In the genomic region with DNA sequence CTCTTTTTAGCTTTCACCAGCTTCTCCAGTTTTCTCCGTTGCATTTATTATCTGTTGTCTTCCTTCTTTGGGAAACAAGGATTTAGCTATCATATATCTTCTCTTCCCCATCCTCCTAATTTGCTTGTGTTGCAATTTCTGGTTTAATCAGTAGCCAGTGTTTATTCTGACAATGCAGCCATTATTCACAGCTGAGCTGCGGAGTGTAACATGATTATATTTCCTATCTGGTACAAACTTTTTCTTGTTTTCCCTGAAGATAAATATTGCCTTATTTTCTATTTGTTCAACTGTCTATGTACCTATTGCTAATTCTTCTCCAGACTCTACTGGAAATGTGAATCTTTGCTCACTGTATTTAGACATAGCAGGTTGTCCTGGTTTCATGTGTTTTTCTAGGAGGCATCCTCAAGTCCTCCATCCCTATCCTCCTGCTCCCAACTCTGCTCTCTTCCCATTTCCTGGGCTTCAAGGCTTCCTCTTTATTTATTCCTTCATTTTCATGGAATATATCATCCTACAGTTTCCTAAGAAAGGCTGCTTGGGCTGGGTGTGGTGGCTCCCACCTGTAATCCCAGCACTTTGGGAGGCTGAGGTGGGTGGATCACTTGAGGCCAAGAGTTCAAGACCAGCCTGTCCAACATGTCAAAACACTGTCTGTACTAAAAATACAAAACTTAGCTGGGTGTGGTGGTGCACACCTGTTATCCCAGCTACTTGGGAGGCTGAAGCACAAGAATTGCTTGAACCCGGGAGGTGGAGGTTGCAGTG, we compare ENCODE assay signal across 1 cellular context.
TF ChIP-seq lines count a peak whose summit lies in the region.

No MANE protein-coding gene starts in this region.

TF ChIP-seq in HepG2, 621 proteins besides CTCF, POLR2A, EP300 and RAD21 (continued from another document and continues in another):
- TF ChIP-seq, protein P1, sequence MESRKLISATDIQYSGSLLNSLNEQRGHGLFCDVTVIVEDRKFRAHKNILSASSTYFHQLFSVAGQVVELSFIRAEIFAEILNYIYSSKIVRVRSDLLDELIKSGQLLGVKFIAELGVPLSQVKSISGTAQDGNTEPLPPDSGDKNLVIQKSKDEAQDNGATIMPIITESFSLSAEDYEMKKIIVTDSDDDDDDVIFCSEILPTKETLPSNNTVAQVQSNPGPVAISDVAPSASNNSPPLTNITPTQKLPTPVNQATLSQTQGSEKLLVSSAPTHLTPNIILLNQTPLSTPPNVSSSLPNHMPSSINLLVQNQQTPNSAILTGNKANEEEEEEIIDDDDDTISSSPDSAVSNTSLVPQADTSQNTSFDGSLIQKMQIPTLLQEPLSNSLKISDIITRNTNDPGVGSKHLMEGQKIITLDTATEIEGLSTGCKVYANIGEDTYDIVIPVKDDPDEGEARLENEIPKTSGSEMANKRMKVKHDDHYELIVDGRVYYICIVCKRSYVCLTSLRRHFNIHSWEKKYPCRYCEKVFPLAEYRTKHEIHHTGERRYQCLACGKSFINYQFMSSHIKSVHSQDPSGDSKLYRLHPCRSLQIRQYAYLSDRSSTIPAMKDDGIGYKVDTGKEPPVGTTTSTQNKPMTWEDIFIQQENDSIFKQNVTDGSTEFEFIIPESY (CRISPR knock-in tag; IDR thresholded peaks at IDR 0.05), result no peak
- TF ChIP-seq ISL2 (CRISPR knock-in tag; IDR thresholded peaks at IDR 0.05), result peak; percentile 88
- no peak for TF ChIP-seq NPAS2 (CRISPR knock-in tag; IDR thresholded peaks at IDR 0.05; ENCODE audit: borderline replicate concordance)
- TF ChIP-seq TEAD2 (CRISPR knock-in tag; IDR thresholded peaks at IDR 0.05), result no peak
- TF ChIP-seq SRSF1 (optimal IDR thresholded peaks at IDR 0.05; ENCODE audit: low read depth, low read length), result no peak
- TF ChIP-seq SMARCE1 (IDR thresholded peaks at IDR 0.05; ENCODE audit: borderline replicate concordance), result no peak
- TF ChIP-seq KLF6 (CRISPR knock-in tag; IDR thresholded peaks at IDR 0.05), result no peak
- no peak for TF ChIP-seq ZNF121 (CRISPR knock-in tag; IDR thresholded peaks at IDR 0.05)
- no peak for TF ChIP-seq SPEN (CRISPR knock-in tag; IDR thresholded peaks at IDR 0.05; ENCODE audit: low read depth)
- TF ChIP-seq TBX2 (CRISPR knock-in tag; IDR thresholded peaks at IDR 0.05; ENCODE audit: borderline replicate concordance), result peak; percentile 80
- no peak for TF ChIP-seq ZNF253 (CRISPR knock-in tag; IDR thresholded peaks at IDR 0.05; ENCODE audit: borderline replicate concordance)
- no peak for TF ChIP-seq NFE2 (CRISPR knock-in tag; IDR thresholded peaks at IDR 0.05)
- peak; percentile 65 for TF ChIP-seq NR2F6 (IDR thresholded peaks at IDR 0.05)
- peak; percentile 36 for TF ChIP-seq NR2F6 (CRISPR knock-in tag; IDR thresholded peaks at IDR 0.05)
- peak; percentile 97 for TF ChIP-seq MAFF (IDR thresholded peaks at IDR 0.05; ENCODE audit: low read depth, low read length)
- TF ChIP-seq GATA4 (IDR thresholded peaks at IDR 0.05; ENCODE audit: borderline replicate concordance, low read depth), result peak; percentile 60; the same call in 1 of the 2 replicates
- no peak for TF ChIP-seq ZNF891 (CRISPR knock-in tag; IDR thresholded peaks at IDR 0.05)
- no peak for TF ChIP-seq ATRX (CRISPR knock-in tag; IDR thresholded peaks at IDR 0.05; ENCODE audit: borderline replicate concordance)
- TF ChIP-seq, protein P2, sequence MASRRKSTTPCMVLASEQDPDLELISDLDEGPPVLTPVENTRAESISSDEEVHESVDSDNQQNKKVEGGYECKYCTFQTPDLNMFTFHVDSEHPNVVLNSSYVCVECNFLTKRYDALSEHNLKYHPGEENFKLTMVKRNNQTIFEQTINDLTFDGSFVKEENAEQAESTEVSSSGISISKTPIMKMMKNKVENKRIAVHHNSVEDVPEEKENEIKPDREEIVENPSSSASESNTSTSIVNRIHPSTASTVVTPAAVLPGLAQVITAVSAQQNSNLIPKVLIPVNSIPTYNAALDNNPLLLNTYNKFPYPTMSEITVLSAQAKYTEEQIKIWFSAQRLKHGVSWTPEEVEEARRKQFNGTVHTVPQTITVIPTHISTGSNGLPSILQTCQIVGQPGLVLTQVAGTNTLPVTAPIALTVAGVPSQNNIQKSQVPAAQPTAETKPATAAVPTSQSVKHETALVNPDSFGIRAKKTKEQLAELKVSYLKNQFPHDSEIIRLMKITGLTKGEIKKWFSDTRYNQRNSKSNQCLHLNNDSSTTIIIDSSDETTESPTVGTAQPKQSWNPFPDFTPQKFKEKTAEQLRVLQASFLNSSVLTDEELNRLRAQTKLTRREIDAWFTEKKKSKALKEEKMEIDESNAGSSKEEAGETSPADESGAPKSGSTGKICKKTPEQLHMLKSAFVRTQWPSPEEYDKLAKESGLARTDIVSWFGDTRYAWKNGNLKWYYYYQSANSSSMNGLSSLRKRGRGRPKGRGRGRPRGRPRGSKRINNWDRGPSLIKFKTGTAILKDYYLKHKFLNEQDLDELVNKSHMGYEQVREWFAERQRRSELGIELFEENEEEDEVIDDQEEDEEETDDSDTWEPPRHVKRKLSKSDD (CRISPR knock-in tag; IDR thresholded peaks at IDR 0.05; ENCODE audit: low read depth), result no peak
- TF ChIP-seq GLI4 (CRISPR knock-in tag; IDR thresholded peaks at IDR 0.05; ENCODE audit: borderline replicate concordance), result no peak
- TF ChIP-seq SP4 (CRISPR knock-in tag; IDR thresholded peaks at IDR 0.05), result no peak
- TF ChIP-seq, protein P3, sequence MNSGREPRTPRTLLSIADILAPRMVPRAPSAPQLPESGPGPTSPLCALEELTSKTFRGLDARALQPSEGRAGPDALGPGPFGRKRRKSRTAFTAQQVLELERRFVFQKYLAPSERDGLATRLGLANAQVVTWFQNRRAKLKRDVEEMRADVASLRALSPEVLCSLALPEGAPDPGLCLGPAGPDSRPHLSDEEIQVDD (CRISPR knock-in tag; IDR thresholded peaks at IDR 0.05; ENCODE audit: borderline replicate concordance), result no peak
- TF ChIP-seq JDP2 (CRISPR knock-in tag; IDR thresholded peaks at IDR 0.05; ENCODE audit: borderline replicate concordance), result no peak
- TF ChIP-seq REL (CRISPR knock-in tag; conservative IDR thresholded peaks at IDR 0.05), result no peak
- TF ChIP-seq, protein P4, sequence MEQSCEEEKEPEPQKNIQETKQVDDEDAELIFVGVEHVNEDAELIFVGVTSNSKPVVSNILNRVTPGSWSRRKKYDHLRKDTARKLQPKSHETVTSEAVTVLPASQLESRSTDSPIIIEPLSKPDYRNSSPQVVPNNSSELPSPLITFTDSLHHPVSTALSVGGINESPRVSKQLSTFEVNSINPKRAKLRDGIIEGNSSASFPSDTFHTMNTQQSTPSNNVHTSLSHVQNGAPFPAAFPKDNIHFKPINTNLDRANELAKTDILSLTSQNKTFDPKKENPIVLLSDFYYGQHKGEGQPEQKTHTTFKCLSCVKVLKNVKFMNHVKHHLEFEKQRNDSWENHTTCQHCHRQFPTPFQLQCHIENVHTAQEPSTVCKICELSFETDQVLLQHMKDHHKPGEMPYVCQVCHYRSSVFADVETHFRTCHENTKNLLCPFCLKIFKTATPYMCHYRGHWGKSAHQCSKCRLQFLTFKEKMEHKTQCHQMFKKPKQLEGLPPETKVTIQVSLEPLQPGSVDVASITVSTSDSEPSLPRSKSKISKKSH (CRISPR knock-in tag; IDR thresholded peaks at IDR 0.05; ENCODE audit: borderline replicate concordance), result no peak
- no peak for TF ChIP-seq ZNF563 (CRISPR knock-in tag; IDR thresholded peaks at IDR 0.05)
- TF ChIP-seq, protein P5, sequence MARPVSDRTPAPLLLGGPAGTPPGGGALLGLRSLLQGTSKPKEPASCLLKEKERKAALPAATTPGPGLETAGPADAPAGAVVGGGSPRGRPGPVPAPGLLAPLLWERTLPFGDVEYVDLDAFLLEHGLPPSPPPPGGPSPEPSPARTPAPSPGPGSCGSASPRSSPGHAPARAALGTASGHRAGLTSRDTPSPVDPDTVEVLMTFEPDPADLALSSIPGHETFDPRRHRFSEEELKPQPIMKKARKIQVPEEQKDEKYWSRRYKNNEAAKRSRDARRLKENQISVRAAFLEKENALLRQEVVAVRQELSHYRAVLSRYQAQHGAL (CRISPR knock-in tag; IDR thresholded peaks at IDR 0.05; ENCODE audit: not compliant biosample characterization), result no peak
- TF ChIP-seq, protein P6, sequence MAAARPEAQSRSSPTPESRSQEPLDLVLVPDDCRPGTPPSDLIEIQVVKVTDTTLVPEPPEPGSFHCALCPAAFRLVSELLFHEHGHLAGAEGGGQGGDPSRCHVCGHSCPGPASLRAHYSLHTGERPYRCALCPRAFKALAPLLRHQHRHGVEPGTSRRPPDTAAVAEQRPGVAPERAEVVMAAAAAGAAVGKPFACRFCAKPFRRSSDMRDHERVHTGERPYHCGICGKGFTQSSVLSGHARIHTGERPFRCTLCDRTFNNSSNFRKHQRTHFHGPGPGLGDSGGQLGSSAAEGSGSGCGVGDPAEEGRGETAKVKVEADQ (CRISPR knock-in tag; IDR thresholded peaks at IDR 0.05; ENCODE audit: borderline replicate concordance), result no peak; the same call in 1 of the 2 replicates
- TF ChIP-seq TARDBP (CRISPR knock-in tag; IDR thresholded peaks at IDR 0.05), result peak; percentile 58; the same call in 1 of the 2 replicates
- TF ChIP-seq ZSCAN25 (CRISPR knock-in tag; IDR thresholded peaks at IDR 0.05), result no peak
- peak; percentile 83; the same call in 1 of the 2 replicates for TF ChIP-seq NCOR1 (IDR thresholded peaks at IDR 0.05; ENCODE audit: borderline replicate concordance, low read length)
- TF ChIP-seq, protein P7, sequence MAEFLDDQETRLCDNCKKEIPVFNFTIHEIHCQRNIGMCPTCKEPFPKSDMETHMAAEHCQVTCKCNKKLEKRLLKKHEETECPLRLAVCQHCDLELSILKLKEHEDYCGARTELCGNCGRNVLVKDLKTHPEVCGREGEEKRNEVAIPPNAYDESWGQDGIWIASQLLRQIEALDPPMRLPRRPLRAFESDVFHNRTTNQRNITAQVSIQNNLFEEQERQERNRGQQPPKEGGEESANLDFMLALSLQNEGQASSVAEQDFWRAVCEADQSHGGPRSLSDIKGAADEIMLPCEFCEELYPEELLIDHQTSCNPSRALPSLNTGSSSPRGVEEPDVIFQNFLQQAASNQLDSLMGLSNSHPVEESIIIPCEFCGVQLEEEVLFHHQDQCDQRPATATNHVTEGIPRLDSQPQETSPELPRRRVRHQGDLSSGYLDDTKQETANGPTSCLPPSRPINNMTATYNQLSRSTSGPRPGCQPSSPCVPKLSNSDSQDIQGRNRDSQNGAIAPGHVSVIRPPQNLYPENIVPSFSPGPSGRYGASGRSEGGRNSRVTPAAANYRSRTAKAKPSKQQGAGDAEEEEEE (CRISPR knock-in tag; IDR thresholded peaks at IDR 0.05; ENCODE audit: borderline replicate concordance), result no peak
- TF ChIP-seq ZNF839 (CRISPR knock-in tag; IDR thresholded peaks at IDR 0.05; ENCODE audit: borderline replicate concordance), result no peak
- no peak for TF ChIP-seq ZSCAN12 (CRISPR knock-in tag; IDR thresholded peaks at IDR 0.05)
- no peak for TF ChIP-seq RFXAP (CRISPR knock-in tag; IDR thresholded peaks at IDR 0.05; ENCODE audit: borderline replicate concordance)
- no peak for TF ChIP-seq PCBP1 (IDR thresholded peaks at IDR 0.05; ENCODE audit: borderline replicate concordance, low read depth, low read length)
- TF ChIP-seq ZBTB3 (CRISPR knock-in tag; IDR thresholded peaks at IDR 0.05; ENCODE audit: borderline replicate concordance, low read depth), result 0 out of 2 replicates have a peak, but pooled peaks have one; percentile 37
- TF ChIP-seq, protein P8, sequence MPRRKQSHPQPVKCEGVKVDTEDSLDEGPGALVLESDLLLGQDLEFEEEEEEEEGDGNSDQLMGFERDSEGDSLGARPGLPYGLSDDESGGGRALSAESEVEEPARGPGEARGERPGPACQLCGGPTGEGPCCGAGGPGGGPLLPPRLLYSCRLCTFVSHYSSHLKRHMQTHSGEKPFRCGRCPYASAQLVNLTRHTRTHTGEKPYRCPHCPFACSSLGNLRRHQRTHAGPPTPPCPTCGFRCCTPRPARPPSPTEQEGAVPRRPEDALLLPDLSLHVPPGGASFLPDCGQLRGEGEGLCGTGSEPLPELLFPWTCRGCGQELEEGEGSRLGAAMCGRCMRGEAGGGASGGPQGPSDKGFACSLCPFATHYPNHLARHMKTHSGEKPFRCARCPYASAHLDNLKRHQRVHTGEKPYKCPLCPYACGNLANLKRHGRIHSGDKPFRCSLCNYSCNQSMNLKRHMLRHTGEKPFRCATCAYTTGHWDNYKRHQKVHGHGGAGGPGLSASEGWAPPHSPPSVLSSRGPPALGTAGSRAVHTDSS (CRISPR knock-in tag; conservative IDR thresholded peaks at IDR 0.05), result no peak
- TF ChIP-seq, protein P9, sequence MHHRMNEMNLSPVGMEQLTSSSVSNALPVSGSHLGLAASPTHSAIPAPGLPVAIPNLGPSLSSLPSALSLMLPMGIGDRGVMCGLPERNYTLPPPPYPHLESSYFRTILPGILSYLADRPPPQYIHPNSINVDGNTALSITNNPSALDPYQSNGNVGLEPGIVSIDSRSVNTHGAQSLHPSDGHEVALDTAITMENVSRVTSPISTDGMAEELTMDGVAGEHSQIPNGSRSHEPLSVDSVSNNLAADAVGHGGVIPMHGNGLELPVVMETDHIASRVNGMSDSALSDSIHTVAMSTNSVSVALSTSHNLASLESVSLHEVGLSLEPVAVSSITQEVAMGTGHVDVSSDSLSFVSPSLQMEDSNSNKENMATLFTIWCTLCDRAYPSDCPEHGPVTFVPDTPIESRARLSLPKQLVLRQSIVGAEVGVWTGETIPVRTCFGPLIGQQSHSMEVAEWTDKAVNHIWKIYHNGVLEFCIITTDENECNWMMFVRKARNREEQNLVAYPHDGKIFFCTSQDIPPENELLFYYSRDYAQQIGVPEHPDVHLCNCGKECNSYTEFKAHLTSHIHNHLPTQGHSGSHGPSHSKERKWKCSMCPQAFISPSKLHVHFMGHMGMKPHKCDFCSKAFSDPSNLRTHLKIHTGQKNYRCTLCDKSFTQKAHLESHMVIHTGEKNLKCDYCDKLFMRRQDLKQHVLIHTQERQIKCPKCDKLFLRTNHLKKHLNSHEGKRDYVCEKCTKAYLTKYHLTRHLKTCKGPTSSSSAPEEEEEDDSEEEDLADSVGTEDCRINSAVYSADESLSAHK (CRISPR knock-in tag; IDR thresholded peaks at IDR 0.05; ENCODE audit: borderline replicate concordance), result no peak
- no peak; the same call in 1 of the 2 replicates for TF ChIP-seq ZNF746 (CRISPR knock-in tag; IDR thresholded peaks at IDR 0.05)
- TF ChIP-seq FIP1L1 (IDR thresholded peaks at IDR 0.05; ENCODE audit: borderline replicate concordance, insufficient read depth, low read depth, low read length), result no peak
- no peak for TF ChIP-seq AHR (CRISPR knock-in tag; IDR thresholded peaks at IDR 0.05)
- TF ChIP-seq ZNF207 (IDR thresholded peaks at IDR 0.05; ENCODE audit: borderline replicate concordance), result no peak
- TF ChIP-seq ZNF678 (CRISPR knock-in tag; IDR thresholded peaks at IDR 0.05), result no peak
- no peak for TF ChIP-seq POLR2AphosphoS5 (IDR thresholded peaks at IDR 0.05; ENCODE audit: low read depth, low read length)
- TF ChIP-seq STAT5B (CRISPR knock-in tag; IDR thresholded peaks at IDR 0.05), result no peak
- no peak for TF ChIP-seq PTBP1 (IDR thresholded peaks at IDR 0.05; ENCODE audit: low read depth, low read length, poor library complexity, severe bottlenecking)
- TF ChIP-seq FOXA1 (IDR thresholded peaks at IDR 0.05), result peak; percentile 94
- peak; percentile 94 for TF ChIP-seq FOXA1 (CRISPR knock-in tag; IDR thresholded peaks at IDR 0.05)
